In genomic region chr22:41197046-41197807, GRCh38 we compare ENCODE assay signal across 1 cellular context.
TF ChIP-seq lines count a peak whose summit lies in the region.

No MANE protein-coding gene starts in this region.

TF ChIP-seq in HCT116, 20 proteins besides CTCF, POLR2A, EP300 and RAD21 (continued from another document):
- TF ChIP-seq JUND (IDR thresholded peaks at IDR 0.05) (no peak), YY1 (IDR thresholded peaks at IDR 0.05; ENCODE audit: extremely low read depth, insufficient replicate concordance, low read depth, low read length) (peak; percentile 3), SIN3A (IDR thresholded peaks at IDR 0.05; ENCODE audit: low read depth) (no peak), ELF1 (IDR thresholded peaks at IDR 0.05; ENCODE audit: borderline replicate concordance, low read depth) (no peak), EZH2phosphoT487 (IDR thresholded peaks at IDR 0.05; ENCODE audit: borderline replicate concordance) (no peak), EZH2 (IDR thresholded peaks at IDR 0.05) (no peak), ATF3 (IDR thresholded peaks at IDR 0.05) (no peak), EGR1 (IDR thresholded peaks at IDR 0.05; ENCODE audit: low read depth) (no peak), POLR2AphosphoS5 (IDR thresholded peaks at IDR 0.05; ENCODE audit: low read depth, low read length) (peak; percentile 17; the same call in 1 of the 2 replicates)
